Comparison of ENCODE assay signal across 13 cellular contexts in the genomic region with DNA sequence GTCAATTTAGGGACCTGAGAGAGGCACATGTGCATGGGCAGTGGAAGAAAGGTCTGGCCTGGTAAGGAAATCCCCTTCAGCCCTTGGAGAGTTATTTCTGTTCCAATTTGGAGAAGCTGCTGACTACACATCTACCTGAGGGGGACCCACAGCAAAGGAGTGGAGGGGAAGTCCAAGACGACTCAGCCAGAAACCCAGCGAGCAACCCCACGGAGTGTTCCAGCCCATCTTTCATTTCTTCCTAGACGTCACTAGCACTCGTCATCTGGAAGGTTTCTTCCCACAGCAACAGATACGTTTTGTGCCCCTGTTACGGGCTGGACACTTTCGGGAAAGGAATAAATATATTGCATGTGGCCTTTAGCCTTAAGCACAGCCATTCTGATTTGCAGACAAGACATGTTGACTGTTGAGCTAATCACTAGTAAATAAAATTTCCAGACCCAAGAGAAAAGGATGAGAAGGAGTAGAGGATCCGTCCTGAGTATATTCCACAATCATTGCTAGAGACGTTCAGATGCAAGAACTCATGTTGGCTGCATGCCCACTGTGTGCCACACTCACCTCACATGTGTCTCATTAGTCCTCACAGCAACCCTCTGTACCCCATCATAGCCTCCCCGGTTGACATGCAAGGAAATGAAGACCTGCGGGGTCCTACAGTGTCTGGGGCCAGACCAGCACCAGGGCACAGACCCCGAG. TPM values are rescaled to one million over a fixed set of nuclear protein-coding genes. Genes with fewer than 3 reads are reported as not detected.
DNase-seq lines count a peak whose midpoint lies in the region; ATAC-seq and TF ChIP-seq lines count a peak whose summit lies in the region.
"Had no signal": no experiment of that assay in that cellular context is flagged by ENCODE, and none has a peak within 500 bp of the region (broad histone marks: within the 10 kb centered on the region; RNA-seq: fewer than 3 reads in every experiment).

No MANE protein-coding gene starts in this region.

- TF ChIP-seq CTCF in SK-N-SH (IDR thresholded peaks at IDR 0.05): no peak

- no peak overlapping the region for H3K9ac ChIP-seq in SK-N-SH

- peak; percentile 60 for DNase-seq in activated CD4-positive, alpha-beta T cell treated with anti-CD3 and anti-CD28 coated beads for 36 hours
- DNase-seq in activated CD4-positive, alpha-beta T cell treated with anti-CD3 and anti-CD28 coated beads for 4 hours: no peak
- peak; percentile 15 for DNase-seq in stimulated activated CD4-positive, alpha-beta T cell treated with anti-CD3 and anti-CD28 coated beads, Interleukin-4, amount 100 ng/mL, for 1 hour
- DNase-seq in SK-N-SH (no peak), ACHN (no peak), HuH-7 (ENCODE audit: low spot score) (no peak)
- DNase-seq: 8988T, DND-41, H9, thyroid gland, WERI-Rb-1 had no signal

- H3K27ac Mint-ChIP-seq in activated CD4-positive, alpha-beta T cell treated with anti-CD3 and anti-CD28 coated beads for 36 hours: no peak overlapping the region

- no peaks in the 10 kb centered on the region for H3K79me2 ChIP-seq in SK-N-SH (ENCODE audit: insufficient read depth)

- no peaks in the 10 kb centered on the region for H3K36me3 ChIP-seq in SK-N-SH (replicated peaks in 1 of 2; ENCODE audit: control insufficient read depth in 1 of 2, insufficient read depth in 2 of 2, low read length in 1 of 2)
- H3K36me3 ChIP-seq: thyroid gland, WERI-Rb-1 had no signal

- WGBS in SK-N-SH (ENCODE audit: low lambda C conversion rate): 50% methylated on average over 13 of the region's 13 CpGs

- no peak overlapping the region for H2AFZ ChIP-seq in SK-N-SH (ENCODE audit: low read depth)

- H3K27me3 ChIP-seq in SK-N-SH (ENCODE audit: insufficient read depth): no peaks in the 10 kb centered on the region
- H3K27me3 ChIP-seq: thyroid gland had no signal

- no peak for TF ChIP-seq EP300 in SK-N-SH (IDR thresholded peaks at IDR 0.05; ENCODE audit: borderline replicate concordance in 1 of 2, low read depth in 1 of 2, low read length in 1 of 2)

- H3K4me2 ChIP-seq in SK-N-SH: no peak overlapping the region

- in situ Hi-C loops in ACHN (cut with HindIII; ENCODE audit: low pct_ligation_motif_present, low pct_unique_long_range_greater_than_20kb, low sequenced_read_pairs): no loop called here

- no peak overlapping the region for H3K4me3 ChIP-seq in SK-N-SH (ENCODE audit: low read depth in 2 of 2, low read length in 1 of 2)
- H3K4me3 ChIP-seq: thyroid gland had no signal

- peaks cover 21% of the 10 kb centered on the region for H3K4me1 Mint-ChIP-seq in activated CD4-positive, alpha-beta T cell treated with anti-CD3 and anti-CD28 coated beads for 36 hours

- H3F3A ChIP-seq in SK-N-SH (replicated peaks; ENCODE audit: insufficient read depth): no peaks in the 10 kb centered on the region

- no peak for TF ChIP-seq RAD21 in SK-N-SH (IDR thresholded peaks at IDR 0.05; ENCODE audit: low read length)

- CTCF ChIA-PET in activated CD4-positive, alpha-beta T cell treated with anti-CD3 and anti-CD28 coated beads for 36 hours (lab: Charles Lee): interaction anchor here (0.6 kb wide), 1 partner anchor 1450 kb away, joined by 3 read pairs; no protein-coding TSS in a partner anchor
- CTCF ChIA-PET in SK-N-SH (lab: Yijun Ruan, JAX): interaction anchor here (1.2 to 1.5 kb wide), 2 partner anchors 10 to 19 kb away, joined by 3 to 7 read pairs; no protein-coding TSS in a partner anchor

- H3K27ac ChIP-seq in SK-N-SH (ENCODE audit: low read depth in 2 of 2, low read length in 1 of 2): no peak overlapping the region
- H3K27ac ChIP-seq: WERI-Rb-1 had no signal

- intact Hi-C loops in activated CD4-positive, alpha-beta T cell treated with anti-CD3 and anti-CD28 coated beads for 36 hours (cut with DNase I, micrococcal nuclease): loop anchor here in 1 of 2 experiments (1.0 kb wide), 1 partner anchor 38 kb away; no protein-coding TSS in a partner anchor

- no peaks in the 10 kb centered on the region for H3K9me3 ChIP-seq in SK-N-SH
- H3K9me3 ChIP-seq: thyroid gland had no signal

- H3K4me1 ChIP-seq in SK-N-SH (ENCODE audit: control insufficient read depth in 1 of 2, insufficient read depth in 2 of 2, low read depth in 1 of 2, low read length in 1 of 2): no peaks in the 10 kb centered on the region

- ATAC-seq in activated CD4-positive, alpha-beta T cell treated with anti-CD3 and anti-CD28 coated beads for 36 hours: peak; percentile 89
- peak; percentile 61 for ATAC-seq in GM21576 (IDR thresholded peaks at IDR 0.05; ENCODE audit: unreplicated experiment)
- ATAC-seq in HG03442 (IDR thresholded peaks at IDR 0.05; ENCODE audit: unreplicated experiment): peak; percentile 77

- no peaks in the 10 kb centered on the region for H3K36me3 Mint-ChIP-seq in activated CD4-positive, alpha-beta T cell treated with anti-CD3 and anti-CD28 coated beads for 36 hours (ENCODE audit: low read depth)

- H3K4me3 Mint-ChIP-seq in activated CD4-positive, alpha-beta T cell treated with anti-CD3 and anti-CD28 coated beads for 36 hours: no peak overlapping the region
- H3K4me3 Mint-ChIP-seq: H9 had no signal

- no peaks in the 10 kb centered on the region for H4K20me1 ChIP-seq in SK-N-SH (ENCODE audit: insufficient read depth)

- H3K27me3 Mint-ChIP-seq in activated CD4-positive, alpha-beta T cell treated with anti-CD3 and anti-CD28 coated beads for 36 hours: peaks cover 4% of the 10 kb centered on the region

- H3K9me3 Mint-ChIP-seq in activated CD4-positive, alpha-beta T cell treated with anti-CD3 and anti-CD28 coated beads for 36 hours (ENCODE audit: low read depth): no peaks in the 10 kb centered on the region
- H3K9me3 Mint-ChIP-seq: H9 had no signal

- H3K9me2 ChIP-seq in SK-N-SH: no peaks in the 10 kb centered on the region

- POLR2A ChIA-PET in activated CD4-positive, alpha-beta T cell treated with anti-CD3 and anti-CD28 coated beads for 36 hours (lab: Charles Lee): no interaction called here
- POLR2A ChIA-PET in SK-N-SH (lab: Yijun Ruan, JAX): no interaction called here

TF ChIP-seq in SK-N-SH, 30 proteins besides CTCF, POLR2A, EP300 and RAD21:
- TF ChIP-seq SIN3A (IDR thresholded peaks at IDR 0.05; ENCODE audit: borderline replicate concordance, low read depth, low read length): no peak
- no peak for TF ChIP-seq MAX (IDR thresholded peaks at IDR 0.05; ENCODE audit: low read depth)
- TF ChIP-seq USF1 (IDR thresholded peaks at IDR 0.05; ENCODE audit: borderline replicate concordance, low read depth): no peak
- TF ChIP-seq JUND (IDR thresholded peaks at IDR 0.05): no peak
- no peak for TF ChIP-seq TCF12 (IDR thresholded peaks at IDR 0.05)
- no peak for TF ChIP-seq MEF2A (IDR thresholded peaks at IDR 0.05; ENCODE audit: borderline replicate concordance, low read depth)

RNA-seq across cellular contexts. Expression of gene FAM174B, which starts 7.8 kb away (rescaled TPM):
- total RNA-seq in activated CD4-positive, alpha-beta T cell treated with anti-CD3 and anti-CD28 coated beads for 36 hours: 1 to 10 TPM; 4.0 to 4.9 TPM
- 0.18 and 0.30 TPM in 2 replicates for polyA plus RNA-seq in SK-N-SH (2012; rRNA removed)
- 0.12 and 0.16 TPM in 2 replicates for polyA plus RNA-seq in SK-N-SH (2012; cell fraction: cytosol; rRNA removed)
- 0.05 and 0.74 TPM in 2 replicates for polyA plus RNA-seq in SK-N-SH (2012; cell fraction: nucleus; rRNA removed)

Comparison
In these comparisons a context has a peak if more than half of its experiments do, and no peak if none do; other contexts are left out.
1. DNase-seq: peak in activated CD4-positive, alpha-beta T cell treated with anti-CD3 and anti-CD28 coated beads for 36 hours (single experiment) and stimulated activated CD4-positive, alpha-beta T cell treated with anti-CD3 and anti-CD28 coated beads, Interleukin-4, amount 100 ng/mL, for 1 hour (single experiment); none in activated CD4-positive, alpha-beta T cell treated with anti-CD3 and anti-CD28 coated beads for 4 hours (0 of 2), SK-N-SH (single experiment), ACHN (single experiment) and HuH-7 (single experiment).
2. Peak in every context shown above with its lines, with median percentiles within 50 percentile points of each other: ATAC-seq.